ENCODE assay signal across 1 cellular context in the genomic region with DNA sequence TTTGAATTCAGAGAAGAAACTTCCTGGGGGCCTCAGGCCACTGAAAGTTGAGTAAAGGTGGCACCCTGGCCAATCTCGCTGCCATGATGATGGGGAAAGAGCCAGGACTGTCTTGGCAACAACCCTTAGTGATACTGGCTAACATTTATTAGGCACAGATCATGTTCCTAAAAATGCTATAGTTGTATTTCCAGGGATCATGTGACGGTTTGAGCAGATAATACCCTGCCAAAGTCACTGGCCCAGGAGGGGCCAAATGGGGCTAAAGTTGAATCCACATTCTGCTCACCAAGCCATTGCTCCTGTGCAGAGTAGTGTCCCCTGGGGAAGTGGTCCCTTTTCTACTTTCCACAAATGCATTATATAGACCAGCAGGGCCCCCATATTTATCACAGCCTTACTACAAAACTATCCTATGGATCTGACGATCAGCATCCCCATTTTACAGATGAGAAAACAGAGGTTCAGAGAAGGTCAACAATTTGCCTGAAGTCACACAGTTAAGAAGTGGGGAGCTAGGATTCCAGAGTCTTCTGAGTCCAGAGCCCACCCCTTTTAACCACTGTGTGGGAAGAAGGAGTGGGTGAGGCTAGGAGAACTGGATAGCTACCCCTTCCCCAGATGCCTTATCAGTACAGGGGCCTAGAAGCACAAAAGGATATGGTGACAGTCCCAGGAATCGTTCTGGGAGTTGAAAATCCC.
TF ChIP-seq lines count a peak whose summit lies in the region.

No MANE protein-coding gene starts in this region.

TF ChIP-seq in GM23338, 12 proteins besides CTCF, POLR2A, EP300 and RAD21 (continued from another document):
- TF ChIP-seq, protein P1, sequence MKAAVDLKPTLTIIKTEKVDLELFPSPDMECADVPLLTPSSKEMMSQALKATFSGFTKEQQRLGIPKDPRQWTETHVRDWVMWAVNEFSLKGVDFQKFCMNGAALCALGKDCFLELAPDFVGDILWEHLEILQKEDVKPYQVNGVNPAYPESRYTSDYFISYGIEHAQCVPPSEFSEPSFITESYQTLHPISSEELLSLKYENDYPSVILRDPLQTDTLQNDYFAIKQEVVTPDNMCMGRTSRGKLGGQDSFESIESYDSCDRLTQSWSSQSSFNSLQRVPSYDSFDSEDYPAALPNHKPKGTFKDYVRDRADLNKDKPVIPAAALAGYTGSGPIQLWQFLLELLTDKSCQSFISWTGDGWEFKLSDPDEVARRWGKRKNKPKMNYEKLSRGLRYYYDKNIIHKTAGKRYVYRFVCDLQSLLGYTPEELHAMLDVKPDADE (IDR thresholded peaks at IDR 0.05) = no peak
- no peak for TF ChIP-seq JUNB (IDR thresholded peaks at IDR 0.05; ENCODE audit: unreplicated experiment)
- no peak for TF ChIP-seq POLR2AphosphoS5 (IDR thresholded peaks at IDR 0.05; ENCODE audit: low read depth)
